Comparison of ENCODE assay signal across 9 cellular contexts in the genomic region with DNA sequence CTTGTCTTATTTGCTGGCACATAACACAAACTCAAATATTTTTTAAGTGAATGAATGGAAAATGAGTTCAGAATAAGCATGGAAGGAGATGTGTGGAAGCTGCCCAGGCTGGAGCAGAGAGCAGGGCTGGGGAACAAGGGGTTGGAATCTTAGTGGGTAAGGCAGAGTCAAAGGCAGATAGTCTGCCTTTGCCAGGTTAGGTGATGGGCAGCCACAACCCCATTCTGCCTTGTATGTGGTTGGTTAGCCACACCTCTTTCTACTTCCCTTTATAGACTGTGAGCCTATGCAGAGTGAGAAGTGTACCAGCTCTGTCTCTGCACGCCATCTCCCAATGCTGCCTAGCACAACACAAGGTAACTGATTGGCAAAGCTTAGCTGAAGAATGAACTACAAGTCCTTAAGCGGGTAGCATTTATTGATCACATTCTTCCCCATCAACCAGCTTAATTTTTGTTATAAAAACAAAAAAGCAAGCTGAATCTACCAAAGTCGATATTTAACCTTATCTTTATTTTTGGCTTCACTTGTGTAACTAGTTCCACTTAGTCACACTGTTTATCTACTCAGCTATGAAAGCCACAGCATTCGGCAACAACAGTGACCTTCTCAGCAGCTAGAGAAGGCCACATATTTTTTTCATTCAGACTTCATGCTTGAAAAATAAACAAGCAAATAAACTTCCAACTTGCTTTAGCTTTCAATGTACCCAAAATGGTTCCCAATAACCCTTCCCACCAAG.
DNase-seq lines count a peak whose midpoint lies in the region; ATAC-seq and TF ChIP-seq lines count a peak whose summit lies in the region.
"Had no signal": no experiment of that assay in that cellular context is flagged by ENCODE, and none has a peak within 500 bp of the region (broad histone marks: within the 10 kb centered on the region; RNA-seq: fewer than 3 reads in every experiment).

No MANE protein-coding gene starts in this region.

- H2AFZ ChIP-seq in smooth muscle cell (ENCODE audit: low read depth), result no peak overlapping the region

- H3K27me3 ChIP-seq in brain microvascular endothelial cell (replicated peaks) (no peaks in the 10 kb centered on the region), smooth muscle cell (ENCODE audit: low read depth) (no peaks in the 10 kb centered on the region)

- H3K4me2 ChIP-seq in smooth muscle cell, result peak overlapping the region; percentile 20

- WGBS in smooth muscle cell (ENCODE audit: low lambda C conversion rate), result 53% methylated on average over 4 of the region's 4 CpGs

- TF ChIP-seq CTCF in brain microvascular endothelial cell (IDR thresholded peaks at IDR 0.05; ENCODE audit: low read depth, low read length, missing control alignments) (no peak), smooth muscle cell (IDR thresholded peaks at IDR 0.05; ENCODE audit: borderline replicate concordance, insufficient read depth, poor library complexity, severe bottlenecking) (no peak)

- H3K9me3 Mint-ChIP-seq in T-helper 1 cell treated with Interleukin-12 subunit alpha and Interleukin-12 subunit beta and Interleukin-4 antibody, amounts not matched to agents 30 μg/mL and 1 μg/mL, for 36 hours, result no peaks in the 10 kb centered on the region

- no peaks in the 10 kb centered on the region for H3K36me3 ChIP-seq in brain microvascular endothelial cell (replicated peaks)
- H3K36me3 ChIP-seq in smooth muscle cell (ENCODE audit: low read depth), result no peaks in the 10 kb centered on the region

- H3K4me3 ChIP-seq in brain microvascular endothelial cell (ENCODE audit: low read depth, low read length) (no peak overlapping the region), smooth muscle cell (no peak overlapping the region)
- H3K4me3 ChIP-seq: SK-N-MC had no signal

- DNase-seq in brain microvascular endothelial cell (peak; percentile 50), smooth muscle cell (lab: John Stamatoyannopoulos, UW; ENCODE audit: unreplicated experiment) (no peak), NCI-H2081 (lab: John Stamatoyannopoulos, UW) (no peak), SK-N-DZ (ENCODE audit: low spot score) (no peak), NCI-H524 treated with DMSO at 0.1 percent for 48 hours (lab: John Stamatoyannopoulos, UW) (no peak)

- H3K9me3 ChIP-seq in smooth muscle cell (replicated peaks; ENCODE audit: low read depth), result no peaks in the 10 kb centered on the region

- no peaks in the 10 kb centered on the region for H3K79me2 ChIP-seq in smooth muscle cell (ENCODE audit: low read depth)

- H3F3A ChIP-seq in smooth muscle cell (ENCODE audit: low read depth), result no peaks in the 10 kb centered on the region

- no peak overlapping the region for H3K4me3 Mint-ChIP-seq in T-helper 1 cell treated with Interleukin-12 subunit alpha and Interleukin-12 subunit beta and Interleukin-4 antibody, amounts not matched to agents 30 μg/mL and 1 μg/mL, for 36 hours

- no peaks in the 10 kb centered on the region for H3K27me3 Mint-ChIP-seq in T-helper 1 cell treated with Interleukin-12 subunit alpha and Interleukin-12 subunit beta and Interleukin-4 antibody, amounts not matched to agents 30 μg/mL and 1 μg/mL, for 36 hours (ENCODE audit: low read depth)

- no peaks in the 10 kb centered on the region for H4K20me1 ChIP-seq in smooth muscle cell (ENCODE audit: low read depth)

- peaks cover 13% of the 10 kb centered on the region for H3K4me1 Mint-ChIP-seq in T-helper 1 cell treated with Interleukin-12 subunit alpha and Interleukin-12 subunit beta and Interleukin-4 antibody, amounts not matched to agents 30 μg/mL and 1 μg/mL, for 36 hours (ENCODE audit: low read depth)

- no peak overlapping the region for H3K27ac ChIP-seq in brain microvascular endothelial cell
- H3K27ac ChIP-seq in smooth muscle cell (ENCODE audit: low read depth), result peak overlapping the region; percentile 29
- H3K27ac ChIP-seq: SK-N-MC had no signal

- H3K27ac Mint-ChIP-seq in T-helper 1 cell treated with Interleukin-12 subunit alpha and Interleukin-12 subunit beta and Interleukin-4 antibody, amounts not matched to agents 30 μg/mL and 1 μg/mL, for 36 hours, result peak overlapping the region; percentile 22

- in situ Hi-C loops in brain microvascular endothelial cell (cut with HindIII; ENCODE audit: low pct_ligation_motif_present, low sequenced_read_pairs), result no loop called here

- no peak overlapping the region for H3K9ac ChIP-seq in smooth muscle cell (ENCODE audit: low read depth)

- no peaks in the 10 kb centered on the region for H3K4me1 ChIP-seq in smooth muscle cell (ENCODE audit: low read depth)

- ATAC-seq in GM19035 (IDR thresholded peaks at IDR 0.05; ENCODE audit: unreplicated experiment), result peak; percentile 99
- ATAC-seq in HG03039 (IDR thresholded peaks at IDR 0.05; ENCODE audit: unreplicated experiment), result peak; percentile 99

- no peaks in the 10 kb centered on the region for H3K36me3 Mint-ChIP-seq in T-helper 1 cell treated with Interleukin-12 subunit alpha and Interleukin-12 subunit beta and Interleukin-4 antibody, amounts not matched to agents 30 μg/mL and 1 μg/mL, for 36 hours (ENCODE audit: low read depth)
